8 cellular contexts compared by ENCODE assay signal in genomic region chr3:53195602-53196574, GRCh38. TPM values are rescaled to one million over a fixed set of nuclear protein-coding genes. Genes with fewer than 3 reads are reported as not detected.
DNase-seq lines count a peak whose midpoint lies in the region; ATAC-seq, FAIRE-seq and TF ChIP-seq lines count a peak whose summit lies in the region.

No MANE protein-coding gene starts in this region.

- H3K27me3 ChIP-seq in pancreas (no peaks in the 10 kb centered on the region), upper lobe of right lung (no peaks in the 10 kb centered on the region)

- no peaks in the 10 kb centered on the region for H3K36me3 ChIP-seq in pancreas
- H3K36me3 ChIP-seq in upper lobe of right lung: peaks cover 22% of the 10 kb centered on the region

- peak; percentile 99 for TF ChIP-seq CTCF in AG09319 (IDR thresholded peaks at IDR 0.05; ENCODE audit: low read depth, low read length)
- TF ChIP-seq CTCF in GM20000 (IDR thresholded peaks at IDR 0.05; ENCODE audit: extremely low read depth, missing control alignments): peak; percentile 95
- peak; percentile 97 for TF ChIP-seq CTCF in fibroblast of villous mesenchyme (IDR thresholded peaks at IDR 0.05; ENCODE audit: insufficient read depth, low read depth, low read length)
- TF ChIP-seq CTCF in pancreas (IDR thresholded peaks at IDR 0.05): peak; percentile 91 to 100 (median 99)
- peak; percentile 98 for TF ChIP-seq CTCF in upper lobe of right lung (IDR thresholded peaks at IDR 0.05)

- intact Hi-C loops in pancreas (cut with DNase I) (loop anchor here in 2 of 3 donors (2.0 to 5.0 kb wide), 3 partner anchors 64 to 81 kb away; partner anchors contain the start of gene RFT1 (in 1 of the 2)), upper lobe of right lung (cut with DNase I) (loop anchor here (2.0 kb wide), 1 partner anchor 81 kb away; no protein-coding TSS in a partner anchor)

- H3K36me3 Mint-ChIP-seq in activated T-cell treated with anti-CD3 and anti-CD28 coated beads, Interleukin-2, amount 50 U/mL, for 4 hours (ENCODE audit: insufficient read depth): peaks cover under 1% of the 10 kb centered on the region

- no peaks in the 10 kb centered on the region for H3K9me3 ChIP-seq in pancreas
- H3K9me3 ChIP-seq in upper lobe of right lung: no peaks in the 10 kb centered on the region

- ATAC-seq in activated T-cell treated with anti-CD3 and anti-CD28 coated beads, Interleukin-2, amount 50 U/mL, for 4 hours: peak; percentile 71 to 78
- peak; percentile 71 to 84 (median 80) for ATAC-seq in pancreas
- peak; percentile 80 for ATAC-seq in upper lobe of right lung
- ATAC-seq in GM18519 (IDR thresholded peaks at IDR 0.05; ENCODE audit: low FRiP score, unreplicated experiment): no peak

- H3K27me3 Mint-ChIP-seq in activated T-cell treated with anti-CD3 and anti-CD28 coated beads, Interleukin-2, amount 50 U/mL, for 4 hours (ENCODE audit: low read depth): no peaks in the 10 kb centered on the region

- WGBS in pancreas, 2 donors: 19 to 23% methylated on average over 35 to 36 of the region's 36 CpGs

- H3K4me1 Mint-ChIP-seq in activated T-cell treated with anti-CD3 and anti-CD28 coated beads, Interleukin-2, amount 50 U/mL, for 4 hours (ENCODE audit: low read depth): peaks cover 5% of the 10 kb centered on the region

- H3K4me3 ChIP-seq in fibroblast of villous mesenchyme (ENCODE audit: low read depth, low read length) (no peak overlapping the region), pancreas (no peak overlapping the region), upper lobe of right lung (no peak overlapping the region)

- no peaks in the 10 kb centered on the region for H3K9me3 Mint-ChIP-seq in activated T-cell treated with anti-CD3 and anti-CD28 coated beads, Interleukin-2, amount 50 U/mL, for 4 hours

- DNase-seq in AG09319 (ENCODE audit: extremely low read depth, low read depth): no peak
- peak; percentile 77 for DNase-seq in GM20000 (ENCODE audit: low spot score)
- peak; percentile 41 to 53 for DNase-seq in NOMO-1 (lab: John Stamatoyannopoulos, UW; ENCODE audit: unreplicated experiment in 2 of 2)
- DNase-seq in activated T-cell treated with anti-CD3 and anti-CD28 coated beads, Interleukin-2, amount 50 U/mL, for 4 hours: peak; percentile 50
- peak; percentile 35 for DNase-seq in fibroblast of villous mesenchyme (ENCODE audit: low read depth)
- peak in 4 of 6 donors; percentile 55 to 86 (median 66) for DNase-seq in pancreas
- DNase-seq in upper lobe of right lung: peak; percentile 82

- H3K4me1 ChIP-seq in pancreas: peaks cover 0 to 9% (median 0%) of the 10 kb centered on the region in 3 donors
- H3K4me1 ChIP-seq in upper lobe of right lung: peaks cover 26% of the 10 kb centered on the region

- H3K27ac ChIP-seq in pancreas (no peak overlapping the region), upper lobe of right lung (no peak overlapping the region)

- H3K4me3 Mint-ChIP-seq in activated T-cell treated with anti-CD3 and anti-CD28 coated beads, Interleukin-2, amount 50 U/mL, for 4 hours: peak overlapping the region; percentile 26

- no peak for FAIRE-seq in pancreas (lab: Jason Lieb, UNC)

RNA-seq across cellular contexts. Expression of gene PRKCD, which starts 34.9 kb away (rescaled TPM):
- total RNA-seq in activated T-cell treated with anti-CD3 and anti-CD28 coated beads, Interleukin-2, amount 50 U/mL, for 4 hours: 10 to 100 TPM; 15.7 to 24.3 (median 19.1) TPM
- total RNA-seq in fibroblast of villous mesenchyme (1.7 and 2.6 TPM in 2 replicates), pancreas (10 to 100 TPM; 10.7 to 32.5 (median 14.6) TPM), upper lobe of right lung (78.4 TPM)
- 10 to 100 TPM; 13.4 to 22.6 TPM for polyA plus RNA-seq in pancreas

RNA-seq across cellular contexts. Expression of gene TKT, which starts 59.9 kb away (rescaled TPM):
- 100 to 1,000 TPM; 287 to 334 (median 331) TPM for total RNA-seq in activated T-cell treated with anti-CD3 and anti-CD28 coated beads, Interleukin-2, amount 50 U/mL, for 4 hours
- total RNA-seq in fibroblast of villous mesenchyme (483 and 591 TPM in 2 replicates), pancreas (100 to 1,000 TPM; 153 to 306 (median 208) TPM), upper lobe of right lung (432 TPM)
- polyA plus RNA-seq in pancreas: 100 to 1,000 TPM; 114 to 122 TPM
